In the genomic region with DNA sequence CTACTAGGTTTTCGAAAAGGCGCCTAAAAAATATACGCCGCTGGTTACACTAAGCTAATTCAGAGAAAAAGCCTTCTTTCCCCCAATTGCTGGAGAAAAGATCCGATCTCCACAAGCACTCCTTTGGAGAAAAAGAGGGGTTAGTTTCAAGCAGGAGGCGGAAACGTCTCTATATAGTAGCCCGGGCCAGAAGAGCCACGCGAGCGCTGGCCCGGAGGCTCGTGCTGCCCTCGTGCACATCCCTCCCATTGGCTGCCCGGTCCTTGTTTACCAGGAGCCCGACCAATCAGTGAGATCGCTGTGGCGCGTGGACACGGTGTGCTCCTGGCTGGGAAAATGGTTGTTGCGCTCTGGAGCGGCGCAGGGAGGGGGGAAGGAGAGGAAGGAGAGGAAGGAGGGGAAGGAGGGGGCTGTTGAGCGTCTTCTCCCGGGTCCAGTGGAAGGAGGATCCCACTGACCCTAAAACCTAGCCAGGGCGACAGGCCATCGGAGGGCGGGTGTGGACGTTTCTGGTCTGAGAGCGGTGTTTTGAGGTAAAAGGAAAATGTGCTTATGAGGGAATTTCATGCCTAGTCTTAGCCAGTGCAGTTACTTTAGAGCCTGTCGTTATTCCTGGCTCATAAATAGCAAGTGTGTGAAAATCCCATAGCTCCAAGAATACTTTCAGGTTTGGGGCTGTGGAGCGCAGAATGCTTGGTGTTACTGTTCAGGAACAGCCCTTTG, we compare ENCODE assay signal across 8 cellular contexts. TPM values are rescaled to one million over a fixed set of nuclear protein-coding genes. Genes with fewer than 3 reads are reported as not detected.
DNase-seq lines count a peak whose midpoint lies in the region; ATAC-seq and TF ChIP-seq lines count a peak whose summit lies in the region.

A gene with protein sequence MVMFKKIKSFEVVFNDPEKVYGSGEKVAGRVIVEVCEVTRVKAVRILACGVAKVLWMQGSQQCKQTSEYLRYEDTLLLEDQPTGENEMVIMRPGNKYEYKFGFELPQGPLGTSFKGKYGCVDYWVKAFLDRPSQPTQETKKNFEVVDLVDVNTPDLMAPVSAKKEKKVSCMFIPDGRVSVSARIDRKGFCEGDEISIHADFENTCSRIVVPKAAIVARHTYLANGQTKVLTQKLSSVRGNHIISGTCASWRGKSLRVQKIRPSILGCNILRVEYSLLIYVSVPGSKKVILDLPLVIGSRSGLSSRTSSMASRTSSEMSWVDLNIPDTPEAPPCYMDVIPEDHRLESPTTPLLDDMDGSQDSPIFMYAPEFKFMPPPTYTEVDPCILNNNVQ (minus strand): TSS at position 147 of the 723 bp plus-strand sequence. CDS start 313 bp downstream, outside the sequence.

- no peak for TF ChIP-seq CTCF in GM10248 (IDR thresholded peaks at IDR 0.05; ENCODE audit: control extremely low read depth, extremely low read depth, low read depth, missing control alignments)

- DNase-seq in GM10248 (ENCODE audit: extremely low spot score) (peak; percentile 96), NCI-H1105 treated with DMSO at 0.1 percent for 48 hours (lab: John Stamatoyannopoulos, UW) (peak; percentile 99), SKM-1 treated with dmso at 0.1 percent for 144 hours (lab: John Stamatoyannopoulos, UW; ENCODE audit: unreplicated experiment) (peak; percentile 99), globus pallidus (ENCODE audit: low spot score) (peak; percentile 99), non-pigmented ciliary epithelial cell (ENCODE audit: low read depth) (peak; percentile 91), substantia nigra (lab: John Stamatoyannopoulos, UW) (peak; percentile 79 to 100 (median 99))
- DNase-seq in activated naive CD4-positive, alpha-beta T cell treated with anti-CD3 and anti-CD28 coated beads, Interleukin-2, amount 50 U/mL, for 72 hours (ENCODE audit: low spot score in 2 of 2): peak; percentile 86 to 94

- POLR2A ChIA-PET in GM10248 (lab: Yijun Ruan, JAX): interaction anchor here (0.9 to 1.6 kb wide), 2 partner anchors 14 to 17 kb away, joined by 3 to 4 read pairs; no protein-coding TSS in a partner anchor

- H3K27ac Mint-ChIP-seq in activated naive CD4-positive, alpha-beta T cell treated with anti-CD3 and anti-CD28 coated beads, Interleukin-2, amount 50 U/mL, for 72 hours: peak within 1 kb of the TSS; percentile 96 to 99

- H3K27ac ChIP-seq in substantia nigra (ENCODE audit: low read depth, low read length, poor library complexity, severe bottlenecking): peak within 1 kb of the TSS; percentile 99

- ATAC-seq in HG02623 (IDR thresholded peaks at IDR 0.05; ENCODE audit: unreplicated experiment): peak; percentile 92
- peak; percentile 95 for ATAC-seq in activated naive CD4-positive, alpha-beta T cell treated with anti-CD3 and anti-CD28 coated beads, Interleukin-2, amount 50 U/mL, for 72 hours

- no peaks in the 10 kb centered on the region for H3K9me3 Mint-ChIP-seq in activated naive CD4-positive, alpha-beta T cell treated with anti-CD3 and anti-CD28 coated beads, Interleukin-2, amount 50 U/mL, for 72 hours

- H3K36me3 Mint-ChIP-seq in activated naive CD4-positive, alpha-beta T cell treated with anti-CD3 and anti-CD28 coated beads, Interleukin-2, amount 50 U/mL, for 72 hours: peaks cover 48 to 49% of the 10 kb centered on the region in 2 donors

- CTCF ChIA-PET in GM10248 (lab: Yijun Ruan, JAX): interaction anchor here (0.7 to 14.3 kb wide), 4 partner anchors 10 to 70 kb away, joined by 3 to 176 read pairs (median 9); no protein-coding TSS in a partner anchor

RNA-seq across cellular contexts. Expression of the gene that starts here (rescaled TPM):
- total RNA-seq in activated naive CD4-positive, alpha-beta T cell treated with anti-CD3 and anti-CD28 coated beads, Interleukin-2, amount 50 U/mL, for 72 hours: 100 to 1,000 TPM in 1 of 2 donors, 10 to 100 TPM in 1; 67.9 to 120 TPM

Comparison
In these comparisons a context has a peak if more than half of its experiments do, and no peak if none do; other contexts are left out.
1. Peak in every context shown above with its lines: DNase-seq, ATAC-seq and H3K27ac ChIP-seq.